1 cellular context compared by ENCODE assay signal in the genomic region with DNA sequence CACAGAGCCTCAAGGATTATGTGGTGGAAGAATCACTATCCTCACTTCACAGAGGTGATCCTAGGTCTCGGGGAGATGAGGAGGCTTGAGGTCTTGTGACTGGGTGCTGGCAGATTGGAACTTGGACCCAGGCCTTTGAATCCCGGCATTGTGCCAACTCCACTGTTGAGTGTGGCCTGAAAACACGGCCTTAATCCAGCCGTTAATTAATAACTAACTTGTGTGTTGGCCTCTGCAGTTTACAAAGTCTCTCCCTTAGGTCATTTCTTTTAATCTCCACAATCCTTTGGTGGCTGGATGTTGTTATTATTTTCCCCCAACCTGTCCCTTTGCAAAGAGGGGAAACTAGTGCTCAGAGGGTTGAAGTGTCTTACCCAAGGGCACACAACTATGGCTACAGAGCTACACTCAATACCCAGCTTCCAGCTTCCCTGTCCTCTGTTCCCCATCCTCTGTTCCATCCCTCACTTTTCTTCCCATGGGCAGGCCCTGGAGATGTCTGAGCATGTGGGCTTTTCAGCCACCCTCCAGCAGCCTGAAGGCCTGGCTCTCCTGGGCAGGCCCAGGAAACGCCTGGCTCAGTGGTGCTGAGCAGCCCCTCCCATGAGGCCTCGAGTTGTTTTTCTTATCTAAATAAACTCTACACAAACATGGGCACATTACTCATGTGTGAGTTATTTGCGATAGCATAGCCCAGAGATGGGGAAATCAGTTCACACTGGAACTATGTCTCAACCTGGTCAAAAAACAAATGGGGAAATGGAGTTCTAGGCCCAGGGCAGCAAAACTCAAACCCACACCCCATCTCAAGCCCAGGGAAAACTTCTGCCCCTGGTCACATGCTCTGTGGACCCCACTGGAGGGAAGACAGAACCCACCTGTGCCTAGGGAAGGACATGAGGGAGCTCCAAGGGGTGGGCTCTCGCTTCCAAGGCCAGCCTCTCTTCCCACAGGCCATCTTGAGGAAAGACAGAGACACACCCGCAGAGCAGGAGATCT.
A peak's percentile ranks its signal among the peaks of the same experiment; 100 is the strongest.
TF ChIP-seq lines count a peak whose summit lies in the region.

No MANE protein-coding gene starts in this region.

TF ChIP-seq in HepG2, 621 proteins besides CTCF, POLR2A, EP300 and RAD21 (continued from another document and continues in another):
- TF ChIP-seq SMAD1 (CRISPR knock-in tag; IDR thresholded peaks at IDR 0.05; ENCODE audit: borderline replicate concordance, low read depth) (no peak; the same call in 1 of the 2 replicates), MLLT10 (CRISPR knock-in tag; IDR thresholded peaks at IDR 0.05) (no peak), PHB2 (IDR thresholded peaks at IDR 0.05; ENCODE audit: partially characterized antibody) (no peak), MATR3 (CRISPR knock-in tag; IDR thresholded peaks at IDR 0.05) (no peak), TEAD2 (CRISPR knock-in tag; IDR thresholded peaks at IDR 0.05) (0 out of 2 replicates have a peak, but pooled peaks have one; percentile 29), DNMT3B (CRISPR knock-in tag; conservative IDR thresholded peaks at IDR 0.05) (peak; percentile 69), FOXA1 (IDR thresholded peaks at IDR 0.05) (no peak; the same call in 1 of the 2 replicates), FOXA1 (CRISPR knock-in tag; IDR thresholded peaks at IDR 0.05) (peak; percentile 81), ZNF282 (IDR thresholded peaks at IDR 0.05; ENCODE audit: partially characterized antibody) (no peak), PLSCR1 (CRISPR knock-in tag; IDR thresholded peaks at IDR 0.05; ENCODE audit: borderline replicate concordance) (no peak), ZFP37 (CRISPR knock-in tag; IDR thresholded peaks at IDR 0.05; ENCODE audit: borderline replicate concordance) (peak; percentile 67; the same call in 1 of the 2 replicates), ZBTB7B (CRISPR knock-in tag; IDR thresholded peaks at IDR 0.05) (peak; percentile 59; the same call in 1 of the 2 replicates), ZNF572 (CRISPR knock-in tag; IDR thresholded peaks at IDR 0.05) (no peak), USF2 (IDR thresholded peaks at IDR 0.05; ENCODE audit: low read depth, low read length) (0 out of 2 replicates have a peak, but pooled peaks have one; percentile 21), USF2 (CRISPR knock-in tag; IDR thresholded peaks at IDR 0.05; ENCODE audit: borderline replicate concordance) (peak; percentile 44; the same call in 1 of the 2 replicates), PITX1 (CRISPR knock-in tag; IDR thresholded peaks at IDR 0.05) (peak; percentile 92), ATRX (CRISPR knock-in tag; IDR thresholded peaks at IDR 0.05; ENCODE audit: borderline replicate concordance) (no peak), MIER2 (CRISPR knock-in tag; IDR thresholded peaks at IDR 0.05) (0 out of 2 replicates have a peak, but pooled peaks have one; percentile 17), PRDM15 (CRISPR knock-in tag; IDR thresholded peaks at IDR 0.05) (peak; percentile 51; the same call in 1 of the 2 replicates), EHMT2 (IDR thresholded peaks at IDR 0.05; ENCODE audit: borderline replicate concordance, low read depth, low read length) (no peak), RBM39 (IDR thresholded peaks at IDR 0.05; ENCODE audit: low read depth, low read length, poor library complexity, severe bottlenecking) (no peak), RFXAP (CRISPR knock-in tag; IDR thresholded peaks at IDR 0.05; ENCODE audit: borderline replicate concordance) (0 out of 2 replicates have a peak, but pooled peaks have one; percentile 49), FOXP4 (CRISPR knock-in tag; IDR thresholded peaks at IDR 0.05) (peak; percentile 92), ZNF747 (CRISPR knock-in tag; IDR thresholded peaks at IDR 0.05; ENCODE audit: borderline replicate concordance) (peak; percentile 57; the same call in 1 of the 2 replicates)
- TF ChIP-seq, protein P1, sequence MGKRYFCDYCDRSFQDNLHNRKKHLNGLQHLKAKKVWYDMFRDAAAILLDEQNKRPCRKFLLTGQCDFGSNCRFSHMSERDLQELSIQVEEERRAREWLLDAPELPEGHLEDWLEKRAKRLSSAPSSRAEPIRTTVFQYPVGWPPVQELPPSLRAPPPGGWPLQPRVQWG (CRISPR knock-in tag; IDR thresholded peaks at IDR 0.05; ENCODE audit: borderline replicate concordance, low read depth) = no peak
- TF ChIP-seq, protein P2, sequence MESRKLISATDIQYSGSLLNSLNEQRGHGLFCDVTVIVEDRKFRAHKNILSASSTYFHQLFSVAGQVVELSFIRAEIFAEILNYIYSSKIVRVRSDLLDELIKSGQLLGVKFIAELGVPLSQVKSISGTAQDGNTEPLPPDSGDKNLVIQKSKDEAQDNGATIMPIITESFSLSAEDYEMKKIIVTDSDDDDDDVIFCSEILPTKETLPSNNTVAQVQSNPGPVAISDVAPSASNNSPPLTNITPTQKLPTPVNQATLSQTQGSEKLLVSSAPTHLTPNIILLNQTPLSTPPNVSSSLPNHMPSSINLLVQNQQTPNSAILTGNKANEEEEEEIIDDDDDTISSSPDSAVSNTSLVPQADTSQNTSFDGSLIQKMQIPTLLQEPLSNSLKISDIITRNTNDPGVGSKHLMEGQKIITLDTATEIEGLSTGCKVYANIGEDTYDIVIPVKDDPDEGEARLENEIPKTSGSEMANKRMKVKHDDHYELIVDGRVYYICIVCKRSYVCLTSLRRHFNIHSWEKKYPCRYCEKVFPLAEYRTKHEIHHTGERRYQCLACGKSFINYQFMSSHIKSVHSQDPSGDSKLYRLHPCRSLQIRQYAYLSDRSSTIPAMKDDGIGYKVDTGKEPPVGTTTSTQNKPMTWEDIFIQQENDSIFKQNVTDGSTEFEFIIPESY (CRISPR knock-in tag; IDR thresholded peaks at IDR 0.05) = peak; percentile 35; the same call in 1 of the 2 replicates
- TF ChIP-seq, protein P3, sequence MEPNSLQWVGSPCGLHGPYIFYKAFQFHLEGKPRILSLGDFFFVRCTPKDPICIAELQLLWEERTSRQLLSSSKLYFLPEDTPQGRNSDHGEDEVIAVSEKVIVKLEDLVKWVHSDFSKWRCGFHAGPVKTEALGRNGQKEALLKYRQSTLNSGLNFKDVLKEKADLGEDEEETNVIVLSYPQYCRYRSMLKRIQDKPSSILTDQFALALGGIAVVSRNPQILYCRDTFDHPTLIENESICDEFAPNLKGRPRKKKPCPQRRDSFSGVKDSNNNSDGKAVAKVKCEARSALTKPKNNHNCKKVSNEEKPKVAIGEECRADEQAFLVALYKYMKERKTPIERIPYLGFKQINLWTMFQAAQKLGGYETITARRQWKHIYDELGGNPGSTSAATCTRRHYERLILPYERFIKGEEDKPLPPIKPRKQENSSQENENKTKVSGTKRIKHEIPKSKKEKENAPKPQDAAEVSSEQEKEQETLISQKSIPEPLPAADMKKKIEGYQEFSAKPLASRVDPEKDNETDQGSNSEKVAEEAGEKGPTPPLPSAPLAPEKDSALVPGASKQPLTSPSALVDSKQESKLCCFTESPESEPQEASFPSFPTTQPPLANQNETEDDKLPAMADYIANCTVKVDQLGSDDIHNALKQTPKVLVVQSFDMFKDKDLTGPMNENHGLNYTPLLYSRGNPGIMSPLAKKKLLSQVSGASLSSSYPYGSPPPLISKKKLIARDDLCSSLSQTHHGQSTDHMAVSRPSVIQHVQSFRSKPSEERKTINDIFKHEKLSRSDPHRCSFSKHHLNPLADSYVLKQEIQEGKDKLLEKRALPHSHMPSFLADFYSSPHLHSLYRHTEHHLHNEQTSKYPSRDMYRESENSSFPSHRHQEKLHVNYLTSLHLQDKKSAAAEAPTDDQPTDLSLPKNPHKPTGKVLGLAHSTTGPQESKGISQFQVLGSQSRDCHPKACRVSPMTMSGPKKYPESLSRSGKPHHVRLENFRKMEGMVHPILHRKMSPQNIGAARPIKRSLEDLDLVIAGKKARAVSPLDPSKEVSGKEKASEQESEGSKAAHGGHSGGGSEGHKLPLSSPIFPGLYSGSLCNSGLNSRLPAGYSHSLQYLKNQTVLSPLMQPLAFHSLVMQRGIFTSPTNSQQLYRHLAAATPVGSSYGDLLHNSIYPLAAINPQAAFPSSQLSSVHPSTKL (CRISPR knock-in tag; IDR thresholded peaks at IDR 0.05) = peak; percentile 74
- TF ChIP-seq, protein P4, sequence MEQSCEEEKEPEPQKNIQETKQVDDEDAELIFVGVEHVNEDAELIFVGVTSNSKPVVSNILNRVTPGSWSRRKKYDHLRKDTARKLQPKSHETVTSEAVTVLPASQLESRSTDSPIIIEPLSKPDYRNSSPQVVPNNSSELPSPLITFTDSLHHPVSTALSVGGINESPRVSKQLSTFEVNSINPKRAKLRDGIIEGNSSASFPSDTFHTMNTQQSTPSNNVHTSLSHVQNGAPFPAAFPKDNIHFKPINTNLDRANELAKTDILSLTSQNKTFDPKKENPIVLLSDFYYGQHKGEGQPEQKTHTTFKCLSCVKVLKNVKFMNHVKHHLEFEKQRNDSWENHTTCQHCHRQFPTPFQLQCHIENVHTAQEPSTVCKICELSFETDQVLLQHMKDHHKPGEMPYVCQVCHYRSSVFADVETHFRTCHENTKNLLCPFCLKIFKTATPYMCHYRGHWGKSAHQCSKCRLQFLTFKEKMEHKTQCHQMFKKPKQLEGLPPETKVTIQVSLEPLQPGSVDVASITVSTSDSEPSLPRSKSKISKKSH (CRISPR knock-in tag; IDR thresholded peaks at IDR 0.05; ENCODE audit: borderline replicate concordance) = no peak
- TF ChIP-seq, protein P5, sequence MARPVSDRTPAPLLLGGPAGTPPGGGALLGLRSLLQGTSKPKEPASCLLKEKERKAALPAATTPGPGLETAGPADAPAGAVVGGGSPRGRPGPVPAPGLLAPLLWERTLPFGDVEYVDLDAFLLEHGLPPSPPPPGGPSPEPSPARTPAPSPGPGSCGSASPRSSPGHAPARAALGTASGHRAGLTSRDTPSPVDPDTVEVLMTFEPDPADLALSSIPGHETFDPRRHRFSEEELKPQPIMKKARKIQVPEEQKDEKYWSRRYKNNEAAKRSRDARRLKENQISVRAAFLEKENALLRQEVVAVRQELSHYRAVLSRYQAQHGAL (CRISPR knock-in tag; IDR thresholded peaks at IDR 0.05; ENCODE audit: not compliant biosample characterization) = no peak
